Comparison of ENCODE assay signal across 8 cellular contexts in genomic region chr3:188358787-188359493, GRCh38.
DNase-seq lines count a peak whose midpoint lies in the region; ATAC-seq lines count a peak whose summit lies in the region.

No MANE protein-coding gene starts in this region.

- H3K9me3 Mint-ChIP-seq in stimulated activated naive CD8-positive, alpha-beta T cell treated with anti-CD3 and anti-CD28 coated beads, Interleukin-15, Interleukin-2, amounts not matched to agents 100 ng/mL and 50 ng/mL, for 24 hours = no peaks in the 10 kb centered on the region

- intact Hi-C loops in Right ventricle myocardium superior (cut with DNase I) = no loop called here
- intact Hi-C loops in cardiac septum (cut with DNase I) = no loop called here

- DNase-seq in Right ventricle myocardium superior (no peak), cardiac septum (ENCODE audit: low spot score) (no peak), NOMO-1 treated with DMSO at 0.1 percent for 48 hours (lab: John Stamatoyannopoulos, UW; ENCODE audit: unreplicated experiment) (peak; percentile 70)
- peak; percentile 14 for DNase-seq in central memory CD4-positive, alpha-beta T cell

- H3K4me3 Mint-ChIP-seq in stimulated activated naive CD8-positive, alpha-beta T cell treated with anti-CD3 and anti-CD28 coated beads, Interleukin-15, Interleukin-2, amounts not matched to agents 100 ng/mL and 50 ng/mL, for 24 hours = peak overlapping the region; percentile 68

- H3K4me1 Mint-ChIP-seq in stimulated activated naive CD8-positive, alpha-beta T cell treated with anti-CD3 and anti-CD28 coated beads, Interleukin-15, Interleukin-2, amounts not matched to agents 100 ng/mL and 50 ng/mL, for 24 hours (ENCODE audit: low read depth) = peaks cover 62% of the 10 kb centered on the region

- H3K36me3 Mint-ChIP-seq in stimulated activated naive CD8-positive, alpha-beta T cell treated with anti-CD3 and anti-CD28 coated beads, Interleukin-15, Interleukin-2, amounts not matched to agents 100 ng/mL and 50 ng/mL, for 24 hours (ENCODE audit: low read depth) = peaks cover 4% of the 10 kb centered on the region

- H3K27me3 Mint-ChIP-seq in stimulated activated naive CD8-positive, alpha-beta T cell treated with anti-CD3 and anti-CD28 coated beads, Interleukin-15, Interleukin-2, amounts not matched to agents 100 ng/mL and 50 ng/mL, for 24 hours = no peaks in the 10 kb centered on the region

- peak overlapping the region; percentile 81 for H3K27ac Mint-ChIP-seq in stimulated activated naive CD8-positive, alpha-beta T cell treated with anti-CD3 and anti-CD28 coated beads, Interleukin-15, Interleukin-2, amounts not matched to agents 100 ng/mL and 50 ng/mL, for 24 hours

- ATAC-seq in Right ventricle myocardium superior (ENCODE audit: poor library complexity) (peak; percentile 37), HG03565 (IDR thresholded peaks at IDR 0.05; ENCODE audit: unreplicated experiment) (no peak), GM21786 (IDR thresholded peaks at IDR 0.05; ENCODE audit: unreplicated experiment) (no peak), GM19324 (IDR thresholded peaks at IDR 0.05; ENCODE audit: low FRiP score, unreplicated experiment) (no peak)

Comparison
In these comparisons a context has a peak if more than half of its experiments do, and no peak if none do; other contexts are left out.
1. DNase-seq: peak in NOMO-1 treated with DMSO at 0.1 percent for 48 hours (single experiment) and central memory CD4-positive, alpha-beta T cell (single experiment); none in Right ventricle myocardium superior (single experiment) and cardiac septum (single experiment).